14 cellular contexts compared by ENCODE assay signal in the genomic region with DNA sequence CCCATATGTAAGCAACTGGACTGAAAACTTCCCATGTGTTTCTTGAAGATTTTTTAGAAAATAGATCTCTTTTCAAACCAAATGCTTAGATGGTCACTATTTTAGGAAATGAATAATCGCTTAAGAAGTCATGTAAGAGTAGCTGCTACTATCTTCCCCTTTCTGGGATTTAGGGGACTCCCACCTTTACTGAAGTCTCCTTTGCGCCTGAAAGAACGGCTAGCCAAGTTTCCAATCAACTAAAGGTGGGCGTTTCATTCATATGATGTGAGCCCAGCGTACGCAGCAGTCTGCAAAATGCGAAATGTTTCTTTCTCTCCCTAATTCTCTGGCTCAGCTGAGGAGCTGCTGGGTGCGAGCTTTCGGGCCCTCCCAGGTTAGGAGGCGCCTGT. TPM values are rescaled to one million over a fixed set of nuclear protein-coding genes. Genes with fewer than 3 reads are reported as not detected.
DNase-seq lines count a peak whose midpoint lies in the region; ATAC-seq and TF ChIP-seq lines count a peak whose summit lies in the region.
"Had no signal": no experiment of that assay in that cellular context is flagged by ENCODE, and none has a peak within 500 bp of the region (broad histone marks: within the 10 kb centered on the region; RNA-seq: fewer than 3 reads in every experiment).

No MANE protein-coding gene starts in this region.

- H3K36me3 Mint-ChIP-seq in nephron progenitor cell (ENCODE audit: low read depth) = no peaks in the 10 kb centered on the region

- peak overlapping the region; percentile 71 for H3K4me3 Mint-ChIP-seq in nephron progenitor cell

- dilution Hi-C loops in mammary epithelial cell (cut with HindIII; ENCODE audit: low sequenced_read_pairs) = no loop called here

- no peak overlapping the region for H3K9ac ChIP-seq in mammary epithelial cell (ENCODE audit: insufficient read depth, low read length)
- H3K9ac ChIP-seq: KMS-11 had no signal

- no peak overlapping the region for H2AFZ ChIP-seq in mammary epithelial cell (ENCODE audit: low read depth, low read length)

- H3K9me3 ChIP-seq in breast epithelium (no peaks in the 10 kb centered on the region), mammary epithelial cell (replicated peaks; ENCODE audit: insufficient read depth, low read length) (no peaks in the 10 kb centered on the region), testis (no peaks in the 10 kb centered on the region)
- H3K9me3 ChIP-seq: SJSA1 had no signal

- H3K4me2 ChIP-seq in mammary epithelial cell (ENCODE audit: insufficient read depth, low read depth, low read length) = no peak overlapping the region
- H3K4me2 ChIP-seq: KMS-11 had no signal

- peaks cover 50% of the 10 kb centered on the region for H3K4me1 Mint-ChIP-seq in nephron progenitor cell

- no peaks in the 10 kb centered on the region for H3K9me3 Mint-ChIP-seq in nephron progenitor cell

- no peak overlapping the region for H3K27ac Mint-ChIP-seq in nephron progenitor cell

- H4K20me1 ChIP-seq in mammary epithelial cell (ENCODE audit: insufficient read depth, low read length) = no peaks in the 10 kb centered on the region

- TF ChIP-seq POLR2A in breast epithelium (IDR thresholded peaks at IDR 0.05) (no peak), testis (IDR thresholded peaks at IDR 0.05) (no peak)

- peaks cover 65% of the 10 kb centered on the region for H3K27me3 Mint-ChIP-seq in nephron progenitor cell (ENCODE audit: low read depth, poor library complexity)

- H3K4me3 ChIP-seq in breast epithelium (peak overlapping the region; percentile 43 to 69 (median 44)), mammary epithelial cell (replicated peaks in 1 of 3; ENCODE audit: insufficient read depth in 1 of 3, low read depth in 2 of 3, low read length in 3 of 3) (no peak overlapping the region), coronary artery (peak overlapping the region; percentile 68), testis (peak overlapping the region; percentile 39 to 67)
- H3K4me3 ChIP-seq: SJSA1 had no signal

- H3K4me1 ChIP-seq in breast epithelium (peaks cover 0 to 8% of the 10 kb centered on the region in 2 donors), mammary epithelial cell (ENCODE audit: insufficient read depth, low read length) (peaks cover 6% of the 10 kb centered on the region), testis (peaks cover 9% of the 10 kb centered on the region)
- H3K4me1 ChIP-seq: SJSA1 had no signal

- no peaks in the 10 kb centered on the region for H3K79me2 ChIP-seq in mammary epithelial cell (ENCODE audit: insufficient read depth, low read length)

- no peak for ATAC-seq in HG03469 (IDR thresholded peaks at IDR 0.05; ENCODE audit: unreplicated experiment)

- H3K27me3 ChIP-seq in breast epithelium (peaks cover 3 to 34% of the 10 kb centered on the region in 2 donors), mammary epithelial cell (ENCODE audit: insufficient read depth, low read length) (peaks cover 35% of the 10 kb centered on the region), testis (no peaks in the 10 kb centered on the region)

- TF ChIP-seq CTCF in breast epithelium (IDR thresholded peaks at IDR 0.05) (no peak), mammary epithelial cell (conservative IDR thresholded peaks at IDR 0.05 in 1 of 2, IDR thresholded peaks at IDR 0.05 in 1 of 2; ENCODE audit: extremely low read depth in 1 of 2, insufficient read depth in 1 of 2, low read depth in 1 of 2, low read length in 2 of 2) (no peak), coronary artery (IDR thresholded peaks at IDR 0.05) (no peak), nephron progenitor cell (IDR thresholded peaks at IDR 0.05) (no peak), testis (IDR thresholded peaks at IDR 0.05) (no peak)

- no TSS peak for BruUV-seq in mammary epithelial cell (replicated peaks; lab: Mats Ljungman, UMichigan)

- WGBS in mammary epithelial cell (ENCODE audit: low coverage, missing lambda C conversion rate) = 13% methylated on average over 8 of the region's 10 CpGs
- WGBS in testis, 2 donors = 6 to 8% methylated on average over 7 to 10 of the region's 10 CpGs

- H3K36me3 ChIP-seq in breast epithelium (no peaks in the 10 kb centered on the region), mammary epithelial cell (ENCODE audit: insufficient read depth, low read length) (no peaks in the 10 kb centered on the region), testis (ENCODE audit: low read depth, missing control alignments) (no peaks in the 10 kb centered on the region)
- H3K36me3 ChIP-seq: SJSA1 had no signal

- CTCF ChIA-PET in mammary epithelial cell (lab: Charles Lee; ENCODE audit: low non-redundant PET) = no interaction called here

- H3K27ac ChIP-seq in breast epithelium = no peak overlapping the region
- H3K27ac ChIP-seq in mammary epithelial cell (ENCODE audit: insufficient read depth, low read depth, low read length) = no peak overlapping the region
- H3K27ac ChIP-seq in coronary artery = no peak overlapping the region
- peak overlapping the region; percentile 57 to 59 for H3K27ac ChIP-seq in testis
- H3K27ac ChIP-seq: KMS-11, SJSA1 had no signal

- in situ Hi-C loops in mammary epithelial cell (cut with MboI; ENCODE audit: low sequenced_read_pairs in 2 of 2) = no loop called here

- intact Hi-C loops in breast epithelium (cut with DNase I; ENCODE audit: low total_unique reads) (no loop called here), mammary epithelial cell (cut with micrococcal nuclease) (no loop called here), testis (cut with DNase I; ENCODE audit: low total_unique reads) (no loop called here)

- DNase-seq in breast epithelium (ENCODE audit: low spot score in 2 of 2) (no peak), mammary epithelial cell (no peak), coronary artery (ENCODE audit: low spot score) (no peak), nephron progenitor cell (no peak), testis (no peak), NCI-H748 (lab: John Stamatoyannopoulos, UW; ENCODE audit: unreplicated experiment) (no peak), 8988T (no peak)
- DNase-seq: activated CD8-positive, alpha-beta memory T cell treated with anti-CD3 and anti-CD28 coated beads, Interleukin-2, amount 50 U/mL, for 4 hours; NCI-H1694 treated with DMSO at 0.1 percent for 48 hours; NCI-H82 had no signal

RNA-seq across cellular contexts. Expression of a gene that starts 1.1 kb away (rescaled TPM):
- total RNA-seq in breast epithelium (under 1 TPM in 1 of 3 donors, not detected in 2; 0.16 TPM), mammary epithelial cell (not detected), testis (10 to 100 TPM; 16.2 to 17.0 TPM)
- polyA plus RNA-seq in mammary epithelial cell (not detected), testis (ENCODE audit: insufficient read depth, low read depth, low replicate concordance) (9.3 TPM)
- polyA minus RNA-seq in mammary epithelial cell = not detected
- total RNA-seq: glomerular endothelial cell, SJSA1 had no signal

RNA-seq across cellular contexts. Expression of a gene that starts 40.1 kb away (rescaled TPM):
- total RNA-seq in breast epithelium = 100 to 1,000 TPM in 1 of 3 donors, 10 to 100 TPM in 2; 81.0 to 104 (median 95.7) TPM
- 100 to 1,000 TPM; 130 to 159 TPM for total RNA-seq in mammary epithelial cell
- 97.7 TPM for polyA plus RNA-seq in mammary epithelial cell
- polyA minus RNA-seq in mammary epithelial cell = 111 TPM
- 10 to 100 TPM; 72.0 to 84.5 TPM for total RNA-seq in testis
- polyA plus RNA-seq in testis (ENCODE audit: insufficient read depth, low read depth, low replicate concordance) = 74.4 TPM

Comparison
In these comparisons a context has a peak if more than half of its experiments do, and no peak if none do; other contexts are left out.
1. H3K4me3 ChIP-seq: peak in breast epithelium (3 of 3), coronary artery (single experiment) and testis (2 of 2); none in mammary epithelial cell (0 of 3).
2. H3K27ac ChIP-seq: peak in testis (2 of 2); none in breast epithelium (0 of 2), mammary epithelial cell (single experiment) and coronary artery (0 of 2).
3. RNA of a gene that starts 1.1 kb away (total RNA-seq): 16.2 to 17.0 TPM in testis; 0.16 TPM in breast epithelium and not detected in mammary epithelial cell; every median in the first group is over 10 times any median in the second.